Comparison of ENCODE assay signal across 8 cellular contexts in the genomic region with DNA sequence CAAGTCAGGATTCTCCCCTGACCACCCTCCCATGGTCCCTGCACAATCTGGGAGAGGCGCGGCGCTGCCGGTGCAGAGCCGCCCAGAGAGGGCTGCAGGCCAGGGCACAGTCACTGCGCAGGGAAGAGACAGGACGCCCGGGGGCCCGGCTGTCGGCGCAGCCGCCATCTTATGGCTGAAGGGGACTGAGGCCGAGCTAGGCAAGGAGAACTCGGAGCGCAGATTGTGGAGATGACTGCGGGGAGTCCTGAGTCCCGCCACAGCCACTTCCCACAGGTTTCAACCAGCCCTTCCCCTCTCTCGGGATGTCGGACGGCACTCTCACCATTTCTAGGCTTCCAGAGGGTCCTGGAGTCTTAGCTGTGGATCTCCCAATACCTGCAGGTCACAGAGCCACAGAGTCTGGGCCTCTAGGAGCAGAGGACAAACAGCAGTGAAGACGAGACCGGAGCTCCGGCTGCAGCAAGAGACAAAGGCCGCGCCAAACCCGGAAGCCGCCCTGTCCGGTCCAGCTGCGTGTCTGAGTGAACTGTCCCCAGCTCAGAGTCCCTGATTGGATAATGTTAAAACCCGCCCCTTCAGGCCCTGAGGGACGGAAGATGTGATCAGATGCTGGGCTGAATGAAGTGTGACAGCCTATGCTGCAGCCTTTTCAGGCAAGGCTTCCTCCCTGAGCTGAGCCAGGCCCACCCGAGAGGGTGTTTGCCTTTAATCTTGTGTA. TPM values are rescaled to one million over a fixed set of nuclear protein-coding genes. Genes with fewer than 3 reads are reported as not detected.
A peak's percentile ranks its signal among the peaks of the same experiment; 100 is the strongest.
DNase-seq lines count a peak whose midpoint lies in the region; ATAC-seq and TF ChIP-seq lines count a peak whose summit lies in the region.

A gene (minus strand): TSS at position 526 of the 721 bp plus-strand sequence. CDS start 198 bp downstream, at position 328.

- H3K9me3 Mint-ChIP-seq in activated T-helper 1 cell treated with anti-CD3 and anti-CD28 coated beads, Interleukin-12 subunit alpha, Interleukin-12 subunit beta, Interleukin-2, Interleukin-4 antibody, amounts not matched to agents 30 ng/mL and 10 ng/mL and 1 ng/mL, durations not matched to agents 14 hours and 24 hours and 36 hours: peaks cover 27% of the 10 kb centered on the region
- H3K9me3 Mint-ChIP-seq in naive thymus-derived CD8-positive, alpha-beta T cell: peaks cover 0 to 29% (median 13%) of the 10 kb centered on the region in 9 donors

- H3K9me3 ChIP-seq in KOPT-K1 (ENCODE audit: insufficient read depth, low read length, poor library complexity, severe bottlenecking) (peaks cover 69% of the 10 kb centered on the region), fibroblast of lung (ENCODE audit: control insufficient read depth, insufficient read depth, low read depth, low read length) (no peaks in the 10 kb centered on the region)

- H2AFZ ChIP-seq in fibroblast of lung (ENCODE audit: low read length): peak within 1 kb of the TSS; percentile 97

- peak within 1 kb of the TSS; percentile 98 for H3K27ac Mint-ChIP-seq in activated T-helper 1 cell treated with anti-CD3 and anti-CD28 coated beads, Interleukin-12 subunit alpha, Interleukin-12 subunit beta, Interleukin-2, Interleukin-4 antibody, amounts not matched to agents 30 ng/mL and 10 ng/mL and 1 ng/mL, durations not matched to agents 14 hours and 24 hours and 36 hours
- peak within 1 kb of the TSS; percentile 98 to 99 (median 99) for H3K27ac Mint-ChIP-seq in naive thymus-derived CD8-positive, alpha-beta T cell

- no peaks in the 10 kb centered on the region for H4K20me1 ChIP-seq in fibroblast of lung (ENCODE audit: control insufficient read depth, extremely low read depth, insufficient read depth, low read length)

- DNase-seq in DMS53 treated with DMSO at 0.1 percent for 48 hours (lab: John Stamatoyannopoulos, UW; ENCODE audit: unreplicated experiment): peak; percentile 78
- peak; percentile 97 for DNase-seq in RPMI7951 (ENCODE audit: low read depth)
- DNase-seq in activated T-helper 1 cell treated with anti-CD3 and anti-CD28 coated beads, Interleukin-12 subunit alpha, Interleukin-12 subunit beta, Interleukin-2, Interleukin-4 antibody, amounts not matched to agents 30 ng/mL and 10 ng/mL and 1 ng/mL, durations not matched to agents 14 hours and 24 hours and 36 hours (ENCODE audit: low spot score): peak; percentile 78
- peak; percentile 90 to 91 for DNase-seq in fibroblast of lung (ENCODE audit: low read depth in 2 of 2)
- DNase-seq in naive thymus-derived CD8-positive, alpha-beta T cell: peak; percentile 51 to 85 (median 70)
- peak; percentile 40 to 91 (median 64) for DNase-seq in stimulated activated naive CD4-positive, alpha-beta T cell (lab: John Stamatoyannopoulos, UW)

- peak within 1 kb of the TSS; percentile 94 for H3K27ac ChIP-seq in KOPT-K1 (ENCODE audit: low read depth, low read length, poor library complexity, severe bottlenecking)
- peak within 1 kb of the TSS; percentile 98 for H3K27ac ChIP-seq in fibroblast of lung (ENCODE audit: insufficient read depth, low read length)

- peaks cover 31% of the 10 kb centered on the region for H3K36me3 Mint-ChIP-seq in activated T-helper 1 cell treated with anti-CD3 and anti-CD28 coated beads, Interleukin-12 subunit alpha, Interleukin-12 subunit beta, Interleukin-2, Interleukin-4 antibody, amounts not matched to agents 30 ng/mL and 10 ng/mL and 1 ng/mL, durations not matched to agents 14 hours and 24 hours and 36 hours (ENCODE audit: low read depth)
- H3K36me3 Mint-ChIP-seq in naive thymus-derived CD8-positive, alpha-beta T cell: peaks cover 16 to 34% (median 33%) of the 10 kb centered on the region in 3 donors

- no peaks in the 10 kb centered on the region for H3K27me3 Mint-ChIP-seq in activated T-helper 1 cell treated with anti-CD3 and anti-CD28 coated beads, Interleukin-12 subunit alpha, Interleukin-12 subunit beta, Interleukin-2, Interleukin-4 antibody, amounts not matched to agents 30 ng/mL and 10 ng/mL and 1 ng/mL, durations not matched to agents 14 hours and 24 hours and 36 hours (ENCODE audit: insufficient read depth)
- no peaks in the 10 kb centered on the region for H3K27me3 Mint-ChIP-seq in naive thymus-derived CD8-positive, alpha-beta T cell

- H3K4me1 Mint-ChIP-seq in activated T-helper 1 cell treated with anti-CD3 and anti-CD28 coated beads, Interleukin-12 subunit alpha, Interleukin-12 subunit beta, Interleukin-2, Interleukin-4 antibody, amounts not matched to agents 30 ng/mL and 10 ng/mL and 1 ng/mL, durations not matched to agents 14 hours and 24 hours and 36 hours (ENCODE audit: low read depth): peaks cover 13% of the 10 kb centered on the region
- peaks cover 16 to 50% (median 38%) of the 10 kb centered on the region in 4 donors for H3K4me1 Mint-ChIP-seq in naive thymus-derived CD8-positive, alpha-beta T cell

- H3K27me3 ChIP-seq in fibroblast of lung (ENCODE audit: control insufficient read depth, insufficient read depth, low read length): no peaks in the 10 kb centered on the region

- H3K9ac ChIP-seq in fibroblast of lung (ENCODE audit: insufficient read depth, low read length): peak within 1 kb of the TSS; percentile 91

- POLR2A ChIA-PET in naive thymus-derived CD8-positive, alpha-beta T cell (lab: Charles Lee): interaction anchor here (0.6 to 2.7 kb wide), 23 partner anchors 10 to 1945 kb away, joined by 3 to 43 read pairs (median 4); a partner anchor contains a TSS

- H3K36me3 ChIP-seq in KOPT-K1 (ENCODE audit: insufficient read depth, low read length) (peaks cover 38% of the 10 kb centered on the region), fibroblast of lung (ENCODE audit: control insufficient read depth, insufficient read depth, low read length) (no peaks in the 10 kb centered on the region)

- H3K4me1 ChIP-seq in fibroblast of lung (ENCODE audit: control insufficient read depth, extremely low read depth, insufficient read depth, low read length): no peaks in the 10 kb centered on the region

- peak within 1 kb of the TSS; percentile 93 for H3K4me2 ChIP-seq in fibroblast of lung (ENCODE audit: extremely low read depth, insufficient read depth, low read length)

- peak within 1 kb of the TSS; percentile 96 for H3K4me3 Mint-ChIP-seq in activated T-helper 1 cell treated with anti-CD3 and anti-CD28 coated beads, Interleukin-12 subunit alpha, Interleukin-12 subunit beta, Interleukin-2, Interleukin-4 antibody, amounts not matched to agents 30 ng/mL and 10 ng/mL and 1 ng/mL, durations not matched to agents 14 hours and 24 hours and 36 hours
- H3K4me3 Mint-ChIP-seq in naive thymus-derived CD8-positive, alpha-beta T cell: peak within 1 kb of the TSS; percentile 97 to 99 (median 99)

- intact Hi-C loops in activated T-helper 1 cell treated with anti-CD3 and anti-CD28 coated beads, Interleukin-12 subunit alpha, Interleukin-12 subunit beta, Interleukin-2, Interleukin-4 antibody, amounts not matched to agents 30 ng/mL and 10 ng/mL and 1 ng/mL, durations not matched to agents 14 hours and 24 hours and 36 hours (cut with micrococcal nuclease): loop anchor here (1.0 to 10.0 kb wide), 9 partner anchors 29 to 723 kb away; a partner anchor contains a TSS

- peak within 1 kb of the TSS; percentile 80 to 88 (median 88) for H3K4me3 ChIP-seq in fibroblast of lung (replicated peaks in 1 of 4; ENCODE audit: control extremely low read depth in 1 of 4, insufficient read depth in 1 of 4, low read depth in 3 of 4, low read length in 4 of 4)

- TF ChIP-seq CTCF in fibroblast of lung (conservative IDR thresholded peaks at IDR 0.05 in 1 of 2, IDR thresholded peaks at IDR 0.05 in 1 of 2; ENCODE audit: low read depth in 1 of 2, low read length in 2 of 2): no peak

- peaks cover 20% of the 10 kb centered on the region for H3K79me2 ChIP-seq in fibroblast of lung (ENCODE audit: control insufficient read depth, insufficient read depth, low read length)

- peak; percentile 99 for ATAC-seq in GM21737 (IDR thresholded peaks at IDR 0.05; ENCODE audit: unreplicated experiment)
- peak; percentile 94 to 96 for ATAC-seq in naive thymus-derived CD8-positive, alpha-beta T cell

RNA-seq across cellular contexts. Expression of the gene that starts here (rescaled TPM):
- 4.7 and 4.8 TPM in 2 replicates for total RNA-seq in RPMI7951 (2014; rRNA removed; shearing (Covaris generic))
- total RNA-seq in activated T-helper 1 cell treated with anti-CD3 and anti-CD28 coated beads, Interleukin-12 subunit alpha, Interleukin-12 subunit beta, Interleukin-2, Interleukin-4 antibody, amounts not matched to agents 30 ng/mL and 10 ng/mL and 1 ng/mL, durations not matched to agents 14 hours and 24 hours and 36 hours: 9.6 and 9.9 TPM in 2 replicates
- total RNA-seq in fibroblast of lung: 3.1 and 4.6 TPM in 2 replicates
- 2.5 and 2.8 TPM in 2 replicates for polyA plus RNA-seq in fibroblast of lung
- polyA plus RNA-seq in fibroblast of lung (2012): 1.8 and 2.3 TPM in 2 replicates
- 2.3 and 2.6 TPM in 2 replicates for polyA minus RNA-seq in fibroblast of lung (ENCODE audit: low replicate concordance)
- 10 to 100 TPM; 45.6 to 47.8 TPM for total RNA-seq in naive thymus-derived CD8-positive, alpha-beta T cell
- 10 to 100 TPM; 11.8 to 15.1 (median 14.0) TPM for polyA plus RNA-seq in naive thymus-derived CD8-positive, alpha-beta T cell

Comparison
In these comparisons a context has a peak if more than half of its experiments do, and no peak if none do; other contexts are left out.
1. Peak in every context shown above with its lines: DNase-seq, ATAC-seq, H3K4me3 ChIP-seq and H3K27ac ChIP-seq.